Comparison of ENCODE assay signal across 8 cellular contexts in genomic region chr3:62318752-62319569, GRCh38. TPM values are rescaled to one million over a fixed set of nuclear protein-coding genes. Genes with fewer than 3 reads are reported as not detected.
A peak's percentile ranks its signal among the peaks of the same experiment; 100 is the strongest.
DNase-seq lines count a peak whose midpoint lies in the region; ATAC-seq lines count a peak whose summit lies in the region.

No MANE protein-coding gene starts in this region.

- no peak overlapping the region for H2BK12ac ChIP-seq in neuronal stem cell (ENCODE audit: low read length)

- no peak overlapping the region for H4K8ac ChIP-seq in neuronal stem cell (ENCODE audit: low read depth, low read length)

- H3K27me3 ChIP-seq in neuronal stem cell (ENCODE audit: control insufficient read depth in 3 of 3, insufficient read depth in 3 of 3, low read depth in 1 of 3, low read length in 3 of 3), result no peaks in the 10 kb centered on the region

- peak; percentile 97 for DNase-seq in AG20443 (ENCODE audit: low spot score)
- DNase-seq in RPMI8226, result peak; percentile 25
- DNase-seq in activated naive CD4-positive, alpha-beta T cell treated with anti-CD3 and anti-CD28 coated beads, Interleukin-2, amount 50 U/mL, for 16 hours, result peak; percentile 60
- DNase-seq in germinal center (ENCODE audit: low spot score), result peak; percentile 65
- peak; percentile 86 for DNase-seq in neuronal stem cell (ENCODE audit: low spot score)
- peak; percentile 64 for DNase-seq in stromal cell of bone marrow (ENCODE audit: low read depth)

- no peak overlapping the region for H2BK120ac ChIP-seq in neuronal stem cell (ENCODE audit: low read depth, low read length)

- H3K9ac ChIP-seq in neuronal stem cell (ENCODE audit: low read depth, low read length, poor library complexity), result peak overlapping the region; percentile 78

- no CpG with 5 or more reads among the region's 60 CpGs for WGBS in neuronal stem cell (ENCODE audit: extremely low coverage in 2 of 2, insufficient read length in 2 of 2, insufficient replicate concordance in 1 of 2), 2 donors

- H3K4ac ChIP-seq in neuronal stem cell (ENCODE audit: low read length), result no peak overlapping the region

- H3K4me3 ChIP-seq in neuronal stem cell (ENCODE audit: low read length in 2 of 2), result peak overlapping the region; percentile 75 to 79

- no peak overlapping the region for H3K23ac ChIP-seq in neuronal stem cell (ENCODE audit: low read depth, low read length, poor library complexity)

- H3K4me1 ChIP-seq in neuronal stem cell (ENCODE audit: control insufficient read depth in 2 of 2, insufficient read depth in 1 of 2, low read depth in 1 of 2, low read length in 2 of 2), result peaks cover 2 to 3% of the 10 kb centered on the region in 2 donors

- H2AFZ ChIP-seq in neuronal stem cell (ENCODE audit: low read length), result peak overlapping the region; percentile 95

- peak; percentile 97 for ATAC-seq in GM19395 (IDR thresholded peaks at IDR 0.05; ENCODE audit: unreplicated experiment)
- ATAC-seq in HG03565 (IDR thresholded peaks at IDR 0.05; ENCODE audit: unreplicated experiment), result peak; percentile 98

- H3K14ac ChIP-seq in neuronal stem cell (ENCODE audit: low read length), result no peak overlapping the region

- H3K4me2 ChIP-seq in neuronal stem cell (ENCODE audit: insufficient read depth, low read length, poor library complexity, severe bottlenecking), result peak overlapping the region; percentile 92

- H2BK5ac ChIP-seq in neuronal stem cell (ENCODE audit: low read length), result no peak overlapping the region

- H3K18ac ChIP-seq in neuronal stem cell (ENCODE audit: low read length), result no peak overlapping the region

- H3K27ac ChIP-seq in neuronal stem cell (replicated peaks; ENCODE audit: low read length), result no peak overlapping the region

- no peak overlapping the region for H4K91ac ChIP-seq in neuronal stem cell (ENCODE audit: low read depth, low read length, poor library complexity)

- no peak overlapping the region for H2AK5ac ChIP-seq in neuronal stem cell (ENCODE audit: low read depth, low read length)

- peaks cover 0 to 38% of the 10 kb centered on the region in 2 donors for H3K36me3 ChIP-seq in neuronal stem cell (replicated peaks in 1 of 2; ENCODE audit: control insufficient read depth in 2 of 2, insufficient read depth in 2 of 2, low read length in 2 of 2)

- H3K79me1 ChIP-seq in neuronal stem cell (ENCODE audit: low read depth, low read length), result no peaks in the 10 kb centered on the region

- H2BK15ac ChIP-seq in neuronal stem cell (ENCODE audit: low read length), result no peak overlapping the region

- H3K9me3 ChIP-seq in neuronal stem cell (replicated peaks in 1 of 2; ENCODE audit: control insufficient read depth in 2 of 2, insufficient read depth in 1 of 2, low read depth in 1 of 2, low read length in 2 of 2), result peaks cover 3 to 21% of the 10 kb centered on the region in 2 donors

RNA-seq across cellular contexts. Expression of gene FEZF2, which starts 54.4 kb away (rescaled TPM):
- polyA plus RNA-seq in neuronal stem cell (2013, experiment 1 of 2), result 28.9 TPM
- 28.1 TPM for polyA plus RNA-seq in neuronal stem cell (2013, experiment 2 of 2)

Comparison
In these comparisons a context has a peak if more than half of its experiments do, and no peak if none do; other contexts are left out.
1. DNase-seq: peak in every context shown above with its lines; median percentile 97 in AG20443; 86 in neuronal stem cell; 65 in germinal center; 64 in stromal cell of bone marrow; 60 in activated naive CD4-positive, alpha-beta T cell treated with anti-CD3 and anti-CD28 coated beads, Interleukin-2, amount 50 U/mL, for 16 hours; 25 in RPMI8226.